In the genomic region with DNA sequence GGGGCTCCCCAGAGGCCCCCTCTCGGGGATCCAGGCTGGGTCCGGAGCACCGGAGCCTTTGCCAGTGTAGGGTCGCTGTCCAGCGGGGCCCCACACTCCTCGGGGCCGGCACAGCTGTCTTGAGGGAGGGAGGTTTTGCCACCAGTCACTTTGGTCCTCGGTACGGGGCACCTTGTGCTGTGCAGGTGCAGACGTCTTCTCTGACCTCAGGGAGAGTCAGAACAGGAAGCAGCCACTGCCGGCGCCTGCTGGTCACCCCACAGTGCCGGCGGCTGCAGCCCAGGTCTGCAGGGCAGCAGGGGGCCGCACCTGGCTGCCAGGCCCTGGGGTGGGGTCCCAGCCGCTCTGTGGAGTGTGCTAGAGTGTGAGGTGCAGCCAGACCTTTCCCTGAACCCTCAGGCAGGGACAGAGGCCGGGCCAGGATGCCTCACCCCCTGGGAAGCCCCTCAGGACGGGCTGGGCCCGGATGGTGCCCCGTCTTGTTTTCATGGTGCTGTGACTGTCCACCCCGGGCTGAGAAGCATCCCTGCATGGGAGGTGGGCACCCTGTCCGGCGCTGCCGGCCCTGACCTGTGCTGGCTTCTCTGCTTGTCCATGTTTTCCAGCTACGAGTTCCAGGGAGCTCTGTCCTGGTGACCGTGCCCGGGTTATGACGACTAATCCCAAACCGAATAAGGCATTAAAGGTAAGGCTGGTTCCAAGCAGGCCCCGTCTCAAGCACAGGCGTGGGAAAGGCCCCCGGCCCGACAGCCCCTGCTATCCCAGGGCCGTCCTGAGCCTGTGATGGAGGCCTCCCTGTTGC, we compare ENCODE assay signal across 13 cellular contexts. TPM values are rescaled to one million over a fixed set of nuclear protein-coding genes. Genes with fewer than 3 reads are reported as not detected.
DNase-seq lines count a peak whose midpoint lies in the region; ATAC-seq and TF ChIP-seq lines count a peak whose summit lies in the region.
"Had no signal": no experiment of that assay in that cellular context is flagged by ENCODE, and none has a peak within 500 bp of the region (broad histone marks: within the 10 kb centered on the region; RNA-seq: fewer than 3 reads in every experiment).

No MANE protein-coding gene starts in this region.

- H3K4me3 ChIP-seq in GM23248 = peak overlapping the region; percentile 76
- peak overlapping the region; percentile 25 to 50 for H3K4me3 ChIP-seq in cardiac fibroblast (replicated peaks in 1 of 2; ENCODE audit: low read depth in 2 of 2, low read length in 2 of 2)
- peak overlapping the region in 1 of 2 donors; percentile 38 for H3K4me3 ChIP-seq in left lung
- peak overlapping the region in 1 of 8 donors; percentile 55 for H3K4me3 ChIP-seq in spleen
- no peak overlapping the region for H3K4me3 ChIP-seq in WERI-Rb-1 (ENCODE audit: low read depth, low read length)

- H4K20me1 ChIP-seq in GM23248 (ENCODE audit: insufficient read depth) = no peaks in the 10 kb centered on the region

- no peak for DNase-seq in GM23248
- DNase-seq in cardiac fibroblast (ENCODE audit: low read depth in 2 of 2) = no peak
- no peak for DNase-seq in left lung
- DNase-seq in spleen = no peak
- DNase-seq in stimulated activated CD4-positive, alpha-beta T cell treated with anti-CD3 and anti-CD28 coated beads, Interleukin-12 subunit alpha, Interleukin-12 subunit beta, amount 100 ng/mL, for 4 hours = no peak
- no peak for DNase-seq in OCI-M2 (lab: John Stamatoyannopoulos, UW; ENCODE audit: unreplicated experiment)
- DNase-seq in DMS53 (lab: John Stamatoyannopoulos, UW) = no peak
- no peak for DNase-seq in WERI-Rb-1
- DNase-seq: activated naive CD8-positive, alpha-beta T cell treated with anti-CD3 and anti-CD28 coated beads for 36 hours; KBM-7; NCI-H446 treated with DMSO at 0.1 percent for 48 hours; stimulated activated naive CD8-positive, alpha-beta T cell treated with anti-CD3 and anti-CD28 coated beads, Interleukin-15, amount 100 ng/mL, for 72 hours had no signal

- H3K79me2 ChIP-seq in GM23248 (ENCODE audit: insufficient read depth) = peaks cover 56% of the 10 kb centered on the region

- no peak for TF ChIP-seq POLR2A in spleen (IDR thresholded peaks at IDR 0.05)

- H3K27ac ChIP-seq in GM23248 = peak overlapping the region; percentile 99
- H3K27ac ChIP-seq in left lung = peak overlapping the region; percentile 89 to 94
- peak overlapping the region in 5 of 8 donors; percentile 9 to 86 (median 80) for H3K27ac ChIP-seq in spleen
- H3K27ac ChIP-seq in WERI-Rb-1 = no peak overlapping the region

- no peaks in the 10 kb centered on the region for H3K9me2 ChIP-seq in GM23248 (ENCODE audit: insufficient read depth)

- intact Hi-C loops in left lung (cut with DNase I) (no loop called here), spleen (cut with DNase I; ENCODE audit: low total_unique reads) (no loop called here)

- H3K9me3 ChIP-seq in GM23248 (ENCODE audit: low read depth) = no peaks in the 10 kb centered on the region
- H3K9me3 ChIP-seq in left lung = no peaks in the 10 kb centered on the region
- H3K9me3 ChIP-seq in spleen = no peaks in the 10 kb centered on the region
- H3K9me3 ChIP-seq in WERI-Rb-1 (ENCODE audit: severe bottlenecking) = no peaks in the 10 kb centered on the region
- H3K9me3 ChIP-seq: Caco-2 had no signal

- ATAC-seq in left lung = no peak

- 65 to 70% methylated on average over 29 to 33 of the region's 34 CpGs for WGBS in GM23248 (ENCODE audit: low coverage in 1 of 2, low lambda C conversion rate in 2 of 2, missing lambda C conversion rate in 2 of 2), 2 experiments
- 85 to 94% (median 87%) methylated on average over 22 to 34 of the region's 34 CpGs for WGBS in spleen, 5 donors

- in situ Hi-C loops in GM23248 (cut with MboI) = no loop called here

- peak overlapping the region; percentile 32 for H3K4me2 ChIP-seq in GM23248 (ENCODE audit: unreplicated experiment)

- H3K27me3 ChIP-seq in GM23248 (replicated peaks; ENCODE audit: insufficient read depth) = no peaks in the 10 kb centered on the region
- no peaks in the 10 kb centered on the region for H3K27me3 ChIP-seq in left lung
- H3K27me3 ChIP-seq in spleen (replicated peaks in 1 of 7) = no peaks in the 10 kb centered on the region
- H3K27me3 ChIP-seq in WERI-Rb-1 (ENCODE audit: insufficient read depth, low read depth, severe bottlenecking) = no peaks in the 10 kb centered on the region

- TF ChIP-seq CTCF in cardiac fibroblast (IDR thresholded peaks at IDR 0.05; ENCODE audit: low read depth, low read length) (no peak), left lung (IDR thresholded peaks at IDR 0.05) (no peak), spleen (IDR thresholded peaks at IDR 0.05 in 8 of 11, conservative IDR thresholded peaks at IDR 0.05 in 3 of 11) (no peak), WERI-Rb-1 (IDR thresholded peaks at IDR 0.05; ENCODE audit: low read depth, low read length) (no peak)

- no peak overlapping the region for H2AFZ ChIP-seq in GM23248

- H3K36me3 ChIP-seq in GM23248 (ENCODE audit: low read depth) (no peaks in the 10 kb centered on the region; the same call in 1 of the 2 replicates), left lung (peaks cover 0 to 73% of the 10 kb centered on the region in 2 donors), spleen (peaks cover 0 to 93% (median 50%) of the 10 kb centered on the region in 6 donors), WERI-Rb-1 (peaks cover 33% of the 10 kb centered on the region)

- H3K4me1 ChIP-seq in GM23248 (ENCODE audit: insufficient read depth) = peaks cover 25% of the 10 kb centered on the region
- H3K4me1 ChIP-seq in left lung = peaks cover 34 to 53% of the 10 kb centered on the region in 2 donors
- H3K4me1 ChIP-seq in spleen = peaks cover 3 to 52% (median 28%) of the 10 kb centered on the region in 6 donors

- peak overlapping the region; percentile 98 for H3K9ac ChIP-seq in GM23248

- H3F3A ChIP-seq in GM23248 (ENCODE audit: insufficient read depth) = peaks cover 3% of the 10 kb centered on the region; the same call in 1 of the 2 replicates

RNA-seq across cellular contexts. Expression of a gene that starts 8.2 kb away (rescaled TPM):
- 35.0 and 45.9 TPM in 2 replicates for total RNA-seq in GM23248 (2014; rRNA removed; shearing (Covaris generic))
- polyA plus RNA-seq in GM23248 (2016; fragmentation: Nextera tagmentation; extraction: Ambion mirVana) = 3.5 and 3.8 TPM in 2 replicates
- 10 to 100 TPM; 36.8 to 49.7 TPM for total RNA-seq in left lung
- total RNA-seq in spleen = 10 to 100 TPM; 11.2 to 36.6 (median 27.0) TPM
- polyA plus RNA-seq in spleen = 10 to 100 TPM in 2 of 3 donors, 1 to 10 TPM in 1; 8.9 to 30.4 (median 10.3) TPM

RNA-seq across cellular contexts. Expression of a gene that starts 17.3 kb away (rescaled TPM):
- not detected in 2 replicates for total RNA-seq in GM23248 (2014; rRNA removed; shearing (Covaris generic))
- polyA plus RNA-seq in GM23248 (2016; fragmentation: Nextera tagmentation; extraction: Ambion mirVana) = not detected in 2 replicates
- total RNA-seq in left lung = 1 to 10 TPM; 7.9 to 9.7 TPM
- under 1 TPM in 3 of 7 donors, not detected in 4; 0.17 to 0.39 (median 0.28) TPM for total RNA-seq in spleen
- polyA plus RNA-seq in spleen = under 1 TPM; 0.09 to 0.26 (median 0.15) TPM

RNA-seq across cellular contexts. Expression of a gene that starts 31.1 kb away (rescaled TPM):
- 28.3 and 36.8 TPM in 2 replicates for total RNA-seq in GM23248 (2014; rRNA removed; shearing (Covaris generic))
- polyA plus RNA-seq in GM23248 (2016; fragmentation: Nextera tagmentation; extraction: Ambion mirVana) (56.2 and 58.1 TPM in 2 replicates), spleen (10 to 100 TPM; 84.5 to 89.9 (median 86.7) TPM)
- total RNA-seq in left lung (10 to 100 TPM; 22.4 to 25.3 TPM), spleen (10 to 100 TPM; 18.2 to 41.1 (median 23.0) TPM)

RNA-seq across cellular contexts. Expression of a gene that starts 34.6 kb away (rescaled TPM):
- total RNA-seq in GM23248 (2014; rRNA removed; shearing (Covaris generic)) = 44.4 and 44.7 TPM in 2 replicates
- 24.8 and 25.4 TPM in 2 replicates for polyA plus RNA-seq in GM23248 (2016; fragmentation: Nextera tagmentation; extraction: Ambion mirVana)
- 10 to 100 TPM; 70.1 to 80.9 TPM for total RNA-seq in left lung
- 10 to 100 TPM; 47.3 to 95.7 (median 79.0) TPM for total RNA-seq in spleen
- polyA plus RNA-seq in spleen = 100 to 1,000 TPM in 1 of 3 donors, 10 to 100 TPM in 2; 51.4 to 126 (median 80.3) TPM
